Comparison of ENCODE assay signal across 23 cellular contexts in the genomic region with DNA sequence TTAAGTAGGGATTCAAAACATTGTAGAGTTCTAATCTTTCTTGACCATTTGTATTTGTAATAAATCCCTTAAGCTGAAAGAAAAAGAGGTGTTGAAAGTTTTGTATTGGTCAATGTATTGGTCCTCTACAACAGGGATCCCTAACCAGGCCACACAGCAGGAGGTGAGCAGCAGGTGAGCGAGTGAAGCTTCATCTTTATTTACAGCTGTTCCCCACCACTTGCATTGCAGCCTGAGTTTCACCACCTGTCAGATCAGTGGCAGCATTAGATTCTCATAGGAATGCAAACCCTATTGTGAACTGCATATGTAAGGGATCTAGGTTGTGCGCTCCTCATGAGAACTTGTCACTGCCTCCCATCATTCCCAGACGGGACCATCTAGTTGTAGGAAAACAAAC.
"Had no signal": no experiment of that assay in that cellular context is flagged by ENCODE, and none has a peak within 500 bp of the region (broad histone marks: within the 10 kb centered on the region; RNA-seq: fewer than 3 reads in every experiment).

No MANE protein-coding gene starts in this region.

- FAIRE-seq: astrocyte, islet of Langerhans had no signal

- H3K4me3 ChIP-seq: esophagus muscularis mucosa, heart left ventricle, left ventricle myocardium inferior, lung, tibial nerve had no signal

- H3K27me3 ChIP-seq: esophagus muscularis mucosa, foreskin keratinocyte, heart left ventricle, tibial nerve had no signal

- H3K36me3 ChIP-seq: esophagus muscularis mucosa, heart left ventricle, left ventricle myocardium inferior, tibial nerve had no signal

- DNase-seq: activated CD4-positive, alpha-beta memory T cell treated with anti-CD3 and anti-CD28 coated beads, Interleukin-2, amount 10 ng/mL, durations not matched to agents 7 days and 5 days; activated CD4-positive, alpha-beta T cell treated with anti-CD3 and anti-CD28 coated beads for 1 hour; activated CD4-positive, alpha-beta T cell treated with anti-CD3 and anti-CD28 coated beads, Interleukin-2, amount 10 ng/mL, durations not matched to agents 7 days and 5 days; activated CD8-positive, alpha-beta memory T cell treated with anti-CD3 and anti-CD28 coated beads, Interleukin-2, amount 50 U/mL, for 48 hours; activated gamma-delta T cell treated with Interleukin-2 at 50 U/mL for 16 hours; activated naive CD4-positive, alpha-beta T cell treated with anti-CD3 and anti-CD28 coated beads, Interleukin-2, amount 50 U/mL, for 16 hours; activated T-cell treated with anti-CD3 and anti-CD28 coated beads, Interleukin-2, amount 50 U/mL, for 24 hours; amniotic stem cell; caudate nucleus; foreskin keratinocyte; heart left ventricle; left ventricle myocardium inferior; mesendoderm; posterior cingulate gyrus; right cardiac atrium; stimulated activated CD4-positive, alpha-beta T cell treated with anti-CD3 and anti-CD28 coated beads, Interleukin-15, amount 100 ng/mL, for 24 hours; stimulated activated CD4-positive, alpha-beta T cell treated with anti-CD3 and anti-CD28 coated beads, Interleukin-2, amount 100 ng/mL, for 24 hours; stimulated activated naive CD4-positive, alpha-beta T cell had no signal

- H3K27ac ChIP-seq: esophagus muscularis mucosa, foreskin keratinocyte, heart left ventricle, left ventricle myocardium inferior, tibial nerve had no signal

- H3K4me1 ChIP-seq: esophagus muscularis mucosa, foreskin keratinocyte, heart left ventricle, left ventricle myocardium inferior, tibial nerve had no signal
